11 cellular contexts compared by ENCODE assay signal in genomic region chr1:223700388-223700918, GRCh38. TPM values are rescaled to one million over a fixed set of nuclear protein-coding genes. Genes with fewer than 3 reads are reported as not detected.
DNase-seq lines count a peak whose midpoint lies in the region; ATAC-seq and TF ChIP-seq lines count a peak whose summit lies in the region.
"Had no signal": no experiment of that assay in that cellular context is flagged by ENCODE, and none has a peak within 500 bp of the region (broad histone marks: within the 10 kb centered on the region; RNA-seq: fewer than 3 reads in every experiment).

No MANE protein-coding gene starts in this region.

- no CpG with 5 or more reads among the region's 5 CpGs for WGBS in neuronal stem cell (ENCODE audit: extremely low coverage in 2 of 2, insufficient read length in 2 of 2, insufficient replicate concordance in 1 of 2), 2 donors

- H3K14ac ChIP-seq in neuronal stem cell (ENCODE audit: low read length), result no peak overlapping the region

- H2BK15ac ChIP-seq in neuronal stem cell (ENCODE audit: low read length), result no peak overlapping the region

- H3K36me3 Mint-ChIP-seq in activated CD8-positive, alpha-beta T cell treated with anti-CD3 and anti-CD28 coated beads, Interleukin-2, amount 10 ng/mL, durations not matched to agents 7 days and 5 days (ENCODE audit: low read depth), result no peaks in the 10 kb centered on the region
- H3K36me3 Mint-ChIP-seq: CD8-positive, alpha-beta T cell had no signal

- no peak for TF ChIP-seq CTCF in choroid plexus epithelial cell (conservative IDR thresholded peaks at IDR 0.05; ENCODE audit: low read depth, low read length)

- H2BK12ac ChIP-seq in neuronal stem cell (ENCODE audit: low read length), result no peak overlapping the region

- H2AK5ac ChIP-seq in neuronal stem cell (ENCODE audit: low read depth, low read length), result no peak overlapping the region

- no peaks in the 10 kb centered on the region for H3K9me3 Mint-ChIP-seq in activated CD8-positive, alpha-beta T cell treated with anti-CD3 and anti-CD28 coated beads, Interleukin-2, amount 10 ng/mL, durations not matched to agents 7 days and 5 days (ENCODE audit: insufficient read depth)
- H3K9me3 Mint-ChIP-seq: CD8-positive, alpha-beta T cell had no signal

- H4K91ac ChIP-seq in neuronal stem cell (ENCODE audit: low read depth, low read length, poor library complexity), result no peak overlapping the region

- H2AFZ ChIP-seq in ACC112 (ENCODE audit: low read length, unreplicated experiment) (no peak overlapping the region), neuronal stem cell (ENCODE audit: low read length) (peak overlapping the region; percentile 94)

- H3K36me3 ChIP-seq in ACC112 (ENCODE audit: insufficient read depth, low read length), result no peaks in the 10 kb centered on the region
- no peaks in the 10 kb centered on the region for H3K36me3 ChIP-seq in neuronal stem cell (replicated peaks in 1 of 2; ENCODE audit: control insufficient read depth in 2 of 2, insufficient read depth in 2 of 2, low read length in 2 of 2)

- peaks cover 12% of the 10 kb centered on the region for H3K4me1 Mint-ChIP-seq in activated CD8-positive, alpha-beta T cell treated with anti-CD3 and anti-CD28 coated beads, Interleukin-2, amount 10 ng/mL, durations not matched to agents 7 days and 5 days (ENCODE audit: low read depth)

- H3K4me3 ChIP-seq in ACC112 (ENCODE audit: low read depth, low read length) (peak overlapping the region; percentile 19), choroid plexus epithelial cell (ENCODE audit: low read depth, low read length) (no peak overlapping the region), neuronal stem cell (ENCODE audit: low read length in 2 of 2) (no peak overlapping the region)

- H3K4me3 Mint-ChIP-seq in activated CD8-positive, alpha-beta T cell treated with anti-CD3 and anti-CD28 coated beads, Interleukin-2, amount 10 ng/mL, durations not matched to agents 7 days and 5 days, result no peak overlapping the region
- H3K4me3 Mint-ChIP-seq: CD8-positive, alpha-beta T cell had no signal

- H3K27ac ChIP-seq in ACC112 (ENCODE audit: low read depth, low read length), result peak overlapping the region; percentile 99
- no peak overlapping the region for H3K27ac ChIP-seq in neuronal stem cell (replicated peaks; ENCODE audit: low read length)

- H3K27me3 ChIP-seq in ACC112 (ENCODE audit: insufficient read depth, low read length), result no peaks in the 10 kb centered on the region
- H3K27me3 ChIP-seq in neuronal stem cell (ENCODE audit: control insufficient read depth in 3 of 3, insufficient read depth in 3 of 3, low read depth in 1 of 3, low read length in 3 of 3), result no peaks in the 10 kb centered on the region

- no peak overlapping the region for H3K4me2 ChIP-seq in neuronal stem cell (ENCODE audit: insufficient read depth, low read length, poor library complexity, severe bottlenecking)

- H4K8ac ChIP-seq in neuronal stem cell (ENCODE audit: low read depth, low read length), result no peak overlapping the region

- POLR2A ChIA-PET in activated CD8-positive, alpha-beta T cell treated with anti-CD3 and anti-CD28 coated beads, Interleukin-2, amount 10 ng/mL, durations not matched to agents 7 days and 5 days (lab: Charles Lee), result no interaction called here

- peaks cover 3% of the 10 kb centered on the region for H3K27me3 Mint-ChIP-seq in activated CD8-positive, alpha-beta T cell treated with anti-CD3 and anti-CD28 coated beads, Interleukin-2, amount 10 ng/mL, durations not matched to agents 7 days and 5 days (ENCODE audit: low read depth)

- no peak overlapping the region for H3K27ac Mint-ChIP-seq in activated CD8-positive, alpha-beta T cell treated with anti-CD3 and anti-CD28 coated beads, Interleukin-2, amount 10 ng/mL, durations not matched to agents 7 days and 5 days
- H3K27ac Mint-ChIP-seq: CD8-positive, alpha-beta T cell had no signal

- peak; percentile 19 for DNase-seq in LoVo (ENCODE audit: low spot score)
- DNase-seq in choroid plexus epithelial cell (ENCODE audit: low read depth), result peak; percentile 68
- no peak for DNase-seq in neuronal stem cell (ENCODE audit: low spot score)
- no peak for DNase-seq in activated CD8-positive, alpha-beta T cell treated with anti-CD3 and anti-CD28 coated beads, Interleukin-2, amount 10 ng/mL, durations not matched to agents 7 days and 5 days
- DNase-seq: CD8-positive, alpha-beta T cell; T-helper 9 cell had no signal

- peaks cover 55% of the 10 kb centered on the region for H3K4me1 ChIP-seq in ACC112 (ENCODE audit: control insufficient read depth, insufficient read depth, low read length, unreplicated experiment)
- peaks cover 7 to 20% of the 10 kb centered on the region in 2 donors for H3K4me1 ChIP-seq in neuronal stem cell (ENCODE audit: control insufficient read depth in 2 of 2, insufficient read depth in 1 of 2, low read depth in 1 of 2, low read length in 2 of 2)

- CTCF ChIA-PET in activated CD8-positive, alpha-beta T cell treated with anti-CD3 and anti-CD28 coated beads, Interleukin-2, amount 10 ng/mL, durations not matched to agents 7 days and 5 days (lab: Charles Lee), result interaction anchor here (0.9 to 5.4 kb wide), 3 partner anchors 13 to 50 kb away, joined by 5 to 99 read pairs (median 6); partner anchors contain the start of gene CAPN2

- no peak overlapping the region for H3K9ac ChIP-seq in neuronal stem cell (ENCODE audit: low read depth, low read length, poor library complexity)

- H2BK120ac ChIP-seq in neuronal stem cell (ENCODE audit: low read depth, low read length), result no peak overlapping the region

- no peak overlapping the region for H3K18ac ChIP-seq in neuronal stem cell (ENCODE audit: low read length)

- no peak overlapping the region for H2BK5ac ChIP-seq in neuronal stem cell (ENCODE audit: low read length)

- peaks cover 22% of the 10 kb centered on the region for H3K79me2 ChIP-seq in ACC112 (ENCODE audit: control insufficient read depth, insufficient read depth, low read length, unreplicated experiment)

- no peaks in the 10 kb centered on the region for H3K9me3 ChIP-seq in neuronal stem cell (replicated peaks in 1 of 2; ENCODE audit: control insufficient read depth in 2 of 2, insufficient read depth in 1 of 2, low read depth in 1 of 2, low read length in 2 of 2)

- no peaks in the 10 kb centered on the region for H3K79me1 ChIP-seq in neuronal stem cell (ENCODE audit: low read depth, low read length)

- no peak overlapping the region for H3K4ac ChIP-seq in neuronal stem cell (ENCODE audit: low read length)

- no peak for ATAC-seq in activated CD8-positive, alpha-beta T cell treated with anti-CD3 and anti-CD28 coated beads, Interleukin-2, amount 10 ng/mL, durations not matched to agents 7 days and 5 days
- ATAC-seq in HG03045 (IDR thresholded peaks at IDR 0.05; ENCODE audit: unreplicated experiment) (no peak), HG02840 (IDR thresholded peaks at IDR 0.05; ENCODE audit: low FRiP score, unreplicated experiment) (no peak), HG02759 (IDR thresholded peaks at IDR 0.05; ENCODE audit: unreplicated experiment) (no peak)
- ATAC-seq: CD8-positive, alpha-beta T cell had no signal

- no peak overlapping the region for H3K23ac ChIP-seq in neuronal stem cell (ENCODE audit: low read depth, low read length, poor library complexity)

RNA-seq across cellular contexts. Expression of gene CAPN2, which starts 11.9 kb away (rescaled TPM):
- polyA plus RNA-seq in neuronal stem cell (2013, experiment 1 of 2), result 50.4 TPM
- polyA plus RNA-seq in neuronal stem cell (2013, experiment 2 of 2), result 50.8 TPM
- 100 to 1,000 TPM; 176 to 178 TPM for total RNA-seq in activated CD8-positive, alpha-beta T cell treated with anti-CD3 and anti-CD28 coated beads, Interleukin-2, amount 10 ng/mL, durations not matched to agents 7 days and 5 days

RNA-seq across cellular contexts. Expression of gene CAPN8, which starts 35.0 kb away (rescaled TPM):
- 0.21 TPM for polyA plus RNA-seq in neuronal stem cell (2013, experiment 1 of 2)
- polyA plus RNA-seq in neuronal stem cell (2013, experiment 2 of 2), result 0.10 TPM
- under 1 TPM in 1 of 2 experiments, not detected in 1; 0.08 TPM for total RNA-seq in activated CD8-positive, alpha-beta T cell treated with anti-CD3 and anti-CD28 coated beads, Interleukin-2, amount 10 ng/mL, durations not matched to agents 7 days and 5 days
- total RNA-seq: epithelial cell of proximal tubule had no signal

Comparison
In these comparisons a context has a peak if more than half of its experiments do, and no peak if none do; other contexts are left out.
1. DNase-seq: peak in LoVo (single experiment) and choroid plexus epithelial cell (single experiment); none in neuronal stem cell (single experiment) and activated CD8-positive, alpha-beta T cell treated with anti-CD3 and anti-CD28 coated beads, Interleukin-2, amount 10 ng/mL, durations not matched to agents 7 days and 5 days (single experiment).